In the genomic region with DNA sequence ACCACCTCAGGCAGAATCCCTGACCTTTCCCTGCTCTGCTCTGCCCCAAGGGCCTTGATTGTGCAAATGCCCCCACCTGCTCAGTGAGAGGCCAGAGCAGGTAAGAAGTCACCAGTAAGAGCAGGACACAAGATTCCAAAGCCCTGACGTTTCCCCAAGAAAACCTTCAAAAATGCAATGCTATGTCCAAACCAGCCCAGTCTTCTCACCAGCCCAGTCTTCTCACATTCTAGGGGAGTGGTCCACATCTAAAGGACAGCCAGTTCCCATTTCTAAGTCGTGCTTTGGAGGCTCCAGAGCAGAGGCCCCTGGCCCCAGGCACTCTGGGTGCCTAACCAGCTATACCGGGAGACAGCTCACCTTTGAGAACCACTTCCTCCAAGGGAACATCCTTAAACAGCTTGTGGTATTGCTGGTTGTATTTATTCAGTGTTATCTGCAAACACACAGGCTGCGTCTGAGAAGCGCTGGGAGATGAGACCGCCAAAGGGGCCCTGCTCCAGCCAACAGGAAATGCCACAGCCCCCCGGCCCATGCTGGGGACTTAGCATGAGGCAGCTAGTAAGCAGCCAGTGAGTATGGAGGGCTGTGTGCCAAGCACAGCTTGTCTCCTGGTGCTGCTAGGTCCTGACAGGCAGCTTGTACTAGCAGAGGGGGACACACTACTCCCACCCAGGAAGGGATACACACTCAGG, we compare ENCODE assay signal across 1 cellular context.
TF ChIP-seq lines count a peak whose summit lies in the region.

No MANE protein-coding gene starts in this region.

TF ChIP-seq in H1, 55 proteins besides CTCF, POLR2A, EP300 and RAD21:
- no peak for TF ChIP-seq HDAC6 (IDR thresholded peaks at IDR 0.05; ENCODE audit: low read depth, low read length)
- no peak for TF ChIP-seq TAF7 (optimal IDR thresholded peaks at IDR 0.05; ENCODE audit: borderline replicate concordance, low read depth, low read length)
- no peak for TF ChIP-seq MAFK (IDR thresholded peaks at IDR 0.05; ENCODE audit: low read depth, low read length)
- no peak for TF ChIP-seq RBBP5 (IDR thresholded peaks at IDR 0.05; ENCODE audit: borderline replicate concordance, low read depth, low read length)
- TF ChIP-seq HDAC2 (IDR thresholded peaks at IDR 0.05; ENCODE audit: borderline replicate concordance in 1 of 2, low read depth in 2 of 2, low read length in 2 of 2): no peak
- TF ChIP-seq, protein P1, sequence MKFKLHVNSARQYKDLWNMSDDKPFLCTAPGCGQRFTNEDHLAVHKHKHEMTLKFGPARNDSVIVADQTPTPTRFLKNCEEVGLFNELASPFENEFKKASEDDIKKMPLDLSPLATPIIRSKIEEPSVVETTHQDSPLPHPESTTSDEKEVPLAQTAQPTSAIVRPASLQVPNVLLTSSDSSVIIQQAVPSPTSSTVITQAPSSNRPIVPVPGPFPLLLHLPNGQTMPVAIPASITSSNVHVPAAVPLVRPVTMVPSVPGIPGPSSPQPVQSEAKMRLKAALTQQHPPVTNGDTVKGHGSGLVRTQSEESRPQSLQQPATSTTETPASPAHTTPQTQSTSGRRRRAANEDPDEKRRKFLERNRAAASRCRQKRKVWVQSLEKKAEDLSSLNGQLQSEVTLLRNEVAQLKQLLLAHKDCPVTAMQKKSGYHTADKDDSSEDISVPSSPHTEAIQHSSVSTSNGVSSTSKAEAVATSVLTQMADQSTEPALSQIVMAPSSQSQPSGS (IDR thresholded peaks at IDR 0.05; ENCODE audit: low read length): no peak
- no peak for TF ChIP-seq ASH2L (IDR thresholded peaks at IDR 0.05; ENCODE audit: low read length)
- TF ChIP-seq BRCA1 (IDR thresholded peaks at IDR 0.05; ENCODE audit: low read depth, low read length): no peak
- no peak for TF ChIP-seq TBP (IDR thresholded peaks at IDR 0.05; ENCODE audit: low read depth, low read length)
- TF ChIP-seq POU5F1 (IDR thresholded peaks at IDR 0.05; ENCODE audit: low read depth, low read length): no peak
- TF ChIP-seq, protein P2, sequence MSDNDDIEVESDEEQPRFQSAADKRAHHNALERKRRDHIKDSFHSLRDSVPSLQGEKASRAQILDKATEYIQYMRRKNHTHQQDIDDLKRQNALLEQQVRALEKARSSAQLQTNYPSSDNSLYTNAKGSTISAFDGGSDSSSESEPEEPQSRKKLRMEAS (IDR thresholded peaks at IDR 0.05): no peak
- TF ChIP-seq, protein P3, sequence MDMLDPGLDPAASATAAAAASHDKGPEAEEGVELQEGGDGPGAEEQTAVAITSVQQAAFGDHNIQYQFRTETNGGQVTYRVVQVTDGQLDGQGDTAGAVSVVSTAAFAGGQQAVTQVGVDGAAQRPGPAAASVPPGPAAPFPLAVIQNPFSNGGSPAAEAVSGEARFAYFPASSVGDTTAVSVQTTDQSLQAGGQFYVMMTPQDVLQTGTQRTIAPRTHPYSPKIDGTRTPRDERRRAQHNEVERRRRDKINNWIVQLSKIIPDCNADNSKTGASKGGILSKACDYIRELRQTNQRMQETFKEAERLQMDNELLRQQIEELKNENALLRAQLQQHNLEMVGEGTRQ (IDR thresholded peaks at IDR 0.05; ENCODE audit: low read length): no peak
- no peak for TF ChIP-seq YY1 (IDR thresholded peaks at IDR 0.05; ENCODE audit: low read depth, low read length)
- TF ChIP-seq SIX5 (IDR thresholded peaks at IDR 0.05; ENCODE audit: low read depth, low read length): no peak
- TF ChIP-seq ZNF274 (IDR thresholded peaks at IDR 0.05; ENCODE audit: borderline replicate concordance, extremely low read depth, low read length): no peak
- no peak for TF ChIP-seq CEBPB (IDR thresholded peaks at IDR 0.05; ENCODE audit: low read depth, low read length)
- TF ChIP-seq, protein P4, sequence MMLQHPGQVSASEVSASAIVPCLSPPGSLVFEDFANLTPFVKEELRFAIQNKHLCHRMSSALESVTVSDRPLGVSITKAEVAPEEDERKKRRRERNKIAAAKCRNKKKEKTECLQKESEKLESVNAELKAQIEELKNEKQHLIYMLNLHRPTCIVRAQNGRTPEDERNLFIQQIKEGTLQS (IDR thresholded peaks at IDR 0.05; ENCODE audit: insufficient read depth, low read depth, low read length): no peak
